Comparison of ENCODE assay signal across 16 cellular contexts in genomic region chr6:3041606-3042005, GRCh38.
"Had no signal": no experiment of that assay in that cellular context is flagged by ENCODE, and none has a peak within 500 bp of the region (broad histone marks: within the 10 kb centered on the region; RNA-seq: fewer than 3 reads in every experiment).

No MANE protein-coding gene starts in this region.

- H3K4me3 ChIP-seq: breast epithelium, suprapubic skin had no signal

- H3K4me3 Mint-ChIP-seq: activated CD4-positive, alpha-beta T cell treated with anti-CD3 and anti-CD28 coated beads, Interleukin-2, amount 10 ng/mL, durations not matched to agents 7 days and 5 days; T-helper 2 cell treated with Interferon-gamma antibody and Interleukin-4, amounts not matched to agents 5 μg/mL and 100 μg/mL, for 36 hours; type B pancreatic cell had no signal

- H3K27me3 ChIP-seq: breast epithelium, foreskin keratinocyte, suprapubic skin had no signal

- H3K36me3 ChIP-seq: breast epithelium, suprapubic skin had no signal

- H3K27ac ChIP-seq: breast epithelium, foreskin keratinocyte, suprapubic skin had no signal

- H3K4me1 Mint-ChIP-seq: activated CD4-positive, alpha-beta T cell treated with anti-CD3 and anti-CD28 coated beads, Interleukin-2, amount 10 ng/mL, durations not matched to agents 7 days and 5 days had no signal

- ATAC-seq: foreskin keratinocyte; stimulated activated naive CD8-positive, alpha-beta T cell treated with anti-CD3 and anti-CD28 coated beads, Interleukin-15, Interleukin-2, amounts not matched to agents 100 U/mL and 50 U/mL, for 24 hours had no signal

- H3K9me3 Mint-ChIP-seq: activated CD4-positive, alpha-beta T cell treated with anti-CD3 and anti-CD28 coated beads, Interleukin-2, amount 10 ng/mL, durations not matched to agents 7 days and 5 days; T-helper 2 cell treated with Interferon-gamma antibody and Interleukin-4, amounts not matched to agents 5 μg/mL and 100 μg/mL, for 36 hours; type B pancreatic cell had no signal

- H3K9me3 ChIP-seq: breast epithelium, suprapubic skin had no signal

- H3K27ac Mint-ChIP-seq: activated CD4-positive, alpha-beta T cell treated with anti-CD3 and anti-CD28 coated beads, Interleukin-2, amount 10 ng/mL, durations not matched to agents 7 days and 5 days; T-helper 2 cell treated with Interferon-gamma antibody and Interleukin-4, amounts not matched to agents 5 μg/mL and 100 μg/mL, for 36 hours; type B pancreatic cell had no signal

- H3K36me3 Mint-ChIP-seq: type B pancreatic cell had no signal

- H3K4me1 ChIP-seq: breast epithelium, foreskin keratinocyte, suprapubic skin had no signal

- DNase-seq: activated CD4-positive, alpha-beta T cell treated with anti-CD3 and anti-CD28 coated beads, Interleukin-2, amount 10 ng/mL, durations not matched to agents 7 days and 5 days; activated CD4-positive, CD25-positive, alpha-beta regulatory T cell; activated CD8-positive, alpha-beta memory T cell treated with anti-CD3 and anti-CD28 coated beads for 24 hours; activated naive CD4-positive, alpha-beta T cell; aorta; foreskin keratinocyte; kidney glomerular epithelial cell; retina; stimulated activated CD4-positive, alpha-beta T cell treated with anti-CD3 and anti-CD28 coated beads, Interleukin-15, amount 100 ng/mL, for 24 hours; stimulated activated CD4-positive, alpha-beta T cell treated with anti-CD3 and anti-CD28 coated beads, Interleukin-4, amount 100 ng/mL, for 24 hours; stimulated activated naive CD8-positive, alpha-beta T cell treated with anti-CD3 and anti-CD28 coated beads, Interleukin-15, Interleukin-2, amounts not matched to agents 100 U/mL and 50 U/mL, for 24 hours; SW 1271 had no signal
